In genomic region chrX:154827624-154828408, GRCh38 we compare ENCODE assay signal across 12 cellular contexts. TPM values are rescaled to one million over a fixed set of nuclear protein-coding genes. Genes with fewer than 3 reads are reported as not detected.
DNase-seq lines count a peak whose midpoint lies in the region; ATAC-seq, FAIRE-seq and TF ChIP-seq lines count a peak whose summit lies in the region.
"Had no signal": no experiment of that assay in that cellular context is flagged by ENCODE, and none has a peak within 500 bp of the region (broad histone marks: within the 10 kb centered on the region; RNA-seq: fewer than 3 reads in every experiment).

No MANE protein-coding gene starts in this region.

- H3K36me3 Mint-ChIP-seq in WTC11 = no peaks in the 10 kb centered on the region

- no peaks in the 10 kb centered on the region for H3K9me3 Mint-ChIP-seq in WTC11

- no peaks in the 10 kb centered on the region for H3K27me3 Mint-ChIP-seq in WTC11 (ENCODE audit: low read depth)

- CTCF ChIA-PET in WTC11 (lab: Charles Lee) = no interaction called here

- DNase-seq in WTC11 (ENCODE audit: low spot score) (no peak), NCI-H1930 (lab: John Stamatoyannopoulos, UW) (no peak), NCI-H187 treated with DMSO at 0.1 percent for 48 hours (lab: John Stamatoyannopoulos, UW) (no peak), H54 (ENCODE audit: insufficient read length, low spot score) (no peak)
- DNase-seq: adrenal gland, ovary had no signal

- no peak for TF ChIP-seq CTCF in WTC11 (IDR thresholded peaks at IDR 0.05)

- POLR2A ChIA-PET in WTC11 (lab: Charles Lee) = no interaction called here

- H3K4me3 Mint-ChIP-seq in WTC11 = no peak overlapping the region

- H3K27ac Mint-ChIP-seq in WTC11 = no peak overlapping the region

- H3K4me1 Mint-ChIP-seq in WTC11 = peaks cover 16% of the 10 kb centered on the region

- FAIRE-seq in colon (lab: Jason Lieb, UNC) (peak; percentile 38), H54 (lab: Jason Lieb, UNC) (no peak)

- no peak for TF ChIP-seq POLR2A in H54 (IDR thresholded peaks at IDR 0.05; ENCODE audit: low read depth, low read length)

- ATAC-seq in GM18502 (IDR thresholded peaks at IDR 0.05; ENCODE audit: poor library complexity, unreplicated experiment) (peak; percentile 91), GM19467 (IDR thresholded peaks at IDR 0.05; ENCODE audit: unreplicated experiment) (peak; percentile 92), HG03342 (IDR thresholded peaks at IDR 0.05; ENCODE audit: unreplicated experiment) (peak; percentile 90), WTC11 (no peak)

TF ChIP-seq in WTC11, 78 proteins besides CTCF, POLR2A, EP300 and RAD21:
- TF ChIP-seq MLX (CRISPR knock-in tag; IDR thresholded peaks at IDR 0.05) = no peak
- TF ChIP-seq ZBTB21 (CRISPR knock-in tag; IDR thresholded peaks at IDR 0.05; ENCODE audit: borderline replicate concordance) = no peak
- no peak for TF ChIP-seq NR1H2 (CRISPR knock-in tag; IDR thresholded peaks at IDR 0.05)
- TF ChIP-seq ESRRA (CRISPR knock-in tag; IDR thresholded peaks at IDR 0.05; ENCODE audit: borderline replicate concordance) = no peak
- no peak for TF ChIP-seq USF1 (CRISPR knock-in tag; IDR thresholded peaks at IDR 0.05)
- TF ChIP-seq ZNF263 (CRISPR knock-in tag; IDR thresholded peaks at IDR 0.05; ENCODE audit: low read depth) = no peak
- TF ChIP-seq JAZF1 (CRISPR knock-in tag; IDR thresholded peaks at IDR 0.05) = no peak
- no peak for TF ChIP-seq ATF2 (CRISPR knock-in tag; IDR thresholded peaks at IDR 0.05; ENCODE audit: borderline replicate concordance, low read depth)
- no peak for TF ChIP-seq NFYB (CRISPR knock-in tag; conservative IDR thresholded peaks at IDR 0.05; ENCODE audit: low read depth)
- TF ChIP-seq ATF6 (CRISPR knock-in tag; IDR thresholded peaks at IDR 0.05) = no peak
- no peak for TF ChIP-seq TEAD1 (CRISPR knock-in tag; IDR thresholded peaks at IDR 0.05)
- no peak for TF ChIP-seq NR3C1 (CRISPR knock-in tag; conservative IDR thresholded peaks at IDR 0.05; ENCODE audit: low read depth)
- TF ChIP-seq GTF2I (CRISPR knock-in tag; conservative IDR thresholded peaks at IDR 0.05) = no peak

RNA-seq across cellular contexts. Expression of gene SMIM9, which starts 6.6 kb away (rescaled TPM):
- not detected in 3 replicates for total RNA-seq in WTC11 (2021)
- total RNA-seq: adrenal gland, glomerular endothelial cell, NCI-H460, ovary had no signal

RNA-seq across cellular contexts. Expression of gene MPP1, which starts 22.5 kb away (rescaled TPM):
- total RNA-seq in WTC11 (2021) = 14.3 to 15.8 TPM (median 14.7 TPM) in 3 replicates

RNA-seq across cellular contexts. Expression of gene F8A1, which starts 58.3 kb away (rescaled TPM):
- total RNA-seq in WTC11 (2021) = 26.8 to 30.2 TPM (median 28.7 TPM) in 3 replicates
